Comparison of ENCODE assay signal across 26 cellular contexts in genomic region chr1:167322483-167322882, GRCh38.
DNase-seq lines count a peak whose midpoint lies in the region; ATAC-seq, FAIRE-seq and TF ChIP-seq lines count a peak whose summit lies in the region.
"Had no signal": no experiment of that assay in that cellular context is flagged by ENCODE, and none has a peak within 500 bp of the region (broad histone marks: within the 10 kb centered on the region; RNA-seq: fewer than 3 reads in every experiment).

No MANE protein-coding gene starts in this region.

- intact Hi-C loops in K562 (cut with micrococcal nuclease): no loop called here

- POLR2A ChIA-PET in K562 (lab: Yijun Ruan, JAX): no interaction called here

- H4K20me1 ChIP-seq in BLaER1: no peaks in the 10 kb centered on the region
- no peaks in the 10 kb centered on the region for H4K20me1 ChIP-seq in DND-41 (ENCODE audit: insufficient read depth, low read length)
- H4K20me1 ChIP-seq in K562 (replicated peaks; ENCODE audit: control insufficient read depth, insufficient read depth, low read length): no peaks in the 10 kb centered on the region

- no TSS peak for BruUV-seq in K562 (replicated peaks; lab: Mats Ljungman, UMichigan)

- H3K9ac ChIP-seq in BLaER1 (no peak overlapping the region), DND-41 (ENCODE audit: low read depth, low read length) (no peak overlapping the region), K562 (ENCODE audit: insufficient read depth in 1 of 2, low read depth in 2 of 2, low read length in 2 of 2) (no peak overlapping the region), liver (ENCODE audit: low read depth in 1 of 2, low read length in 2 of 2) (no peak overlapping the region)
- H3K9ac ChIP-seq: GM23248 had no signal

- no peak overlapping the region for H2AFZ ChIP-seq in DND-41 (ENCODE audit: low read depth, low read length)
- H2AFZ ChIP-seq in K562 (ENCODE audit: low read depth, low read length): no peak overlapping the region
- H2AFZ ChIP-seq: GM23248 had no signal

- H3K36me3 ChIP-seq in BLaER1: peaks cover 78% of the 10 kb centered on the region
- peaks cover 26% of the 10 kb centered on the region for H3K36me3 ChIP-seq in DND-41 (ENCODE audit: insufficient read depth, low read length)
- H3K36me3 ChIP-seq in K562 (ENCODE audit: control insufficient read depth, insufficient read depth, low read length): no peaks in the 10 kb centered on the region
- H3K36me3 ChIP-seq in liver (ENCODE audit: control insufficient read depth in 4 of 4, insufficient read depth in 3 of 4, low read depth in 1 of 4, low read length in 3 of 4): peaks cover 0 to 10% (median under 1%) of the 10 kb centered on the region in 4 donors
- H3K36me3 ChIP-seq: BE2C had no signal

- TF ChIP-seq CTCF in DND-41 (IDR thresholded peaks at IDR 0.05; ENCODE audit: borderline replicate concordance, extremely low read depth, low read length, poor library complexity, severe bottlenecking) (no peak), K562 (IDR thresholded peaks at IDR 0.05 in 2 of 3, conservative IDR thresholded peaks at IDR 0.05 in 1 of 3; ENCODE audit: insufficient read depth in 2 of 3, low read depth in 1 of 3, low read length in 3 of 3) (no peak), liver (IDR thresholded peaks at IDR 0.05; ENCODE audit: low read depth, low read length, missing input control) (no peak)

- WGBS in K562 (ENCODE audit: insufficient coverage, low coverage, missing lambda C conversion rate): 93% methylated on average over 8 of the region's 8 CpGs
- 97% methylated on average over 8 of the region's 8 CpGs for WGBS in liver

- CTCF ChIA-PET in K562 (lab: Yijun Ruan, JAX; ENCODE audit: low intra/inter-chr PET ratio): no interaction called here

- no peak for FAIRE-seq in K562 (lab: Jason Lieb, UNC)
- FAIRE-seq: A549, GM12891, GM18507, H1 had no signal

- peaks cover 7% of the 10 kb centered on the region for H3K4me1 ChIP-seq in BLaER1
- no peaks in the 10 kb centered on the region for H3K4me1 ChIP-seq in DND-41 (ENCODE audit: insufficient read depth, low read length)
- no peaks in the 10 kb centered on the region for H3K4me1 ChIP-seq in K562 (replicated peaks in 1 of 2; ENCODE audit: control insufficient read depth in 2 of 2, insufficient read depth in 2 of 2, low read length in 2 of 2)
- H3K4me1 ChIP-seq in liver (ENCODE audit: control insufficient read depth in 4 of 4, insufficient read depth in 4 of 4, low read length in 3 of 4): no peaks in the 10 kb centered on the region
- H3K4me1 ChIP-seq: A549, BE2C, Caco-2 had no signal

- TF ChIP-seq RAD21 in K562 (CRISPR knock-in tag; conservative IDR thresholded peaks at IDR 0.05 in 1 of 2, IDR thresholded peaks at IDR 0.05 in 1 of 2): no peak
- no peak for TF ChIP-seq RAD21 in liver (IDR thresholded peaks at IDR 0.05)

- H3K79me2 ChIP-seq in DND-41 (ENCODE audit: insufficient read depth, low read length) (peaks cover 21% of the 10 kb centered on the region), K562 (ENCODE audit: control insufficient read depth, insufficient read depth, low read length) (no peaks in the 10 kb centered on the region)

- in situ Hi-C loops in K562 (cut with MboI): no loop called here

- DNase-seq in DND-41 (peak; percentile 18), K562 (ENCODE audit: extremely low read depth in 1 of 4, low spot score in 3 of 4) (no peak), NK-92 (lab: John Stamatoyannopoulos, UW; ENCODE audit: unreplicated experiment) (no peak)
- no peak for DNase-seq in activated CD4-positive, CD25-positive, alpha-beta regulatory T cell treated with anti-CD3 and anti-CD28 coated beads, Interleukin-2, amount 50 U/mL, for 72 hours
- DNase-seq: 8988T; ACHN; AML-193; BE2C; Caco-2; CD4-positive, CD25-positive, alpha-beta regulatory T cell; CD8-positive, alpha-beta T cell; DMS153; EL; GDM1; GM23248; H7; HCEC 1CT had no signal

- no peaks in the 10 kb centered on the region for H3K27me3 ChIP-seq in BLaER1
- no peaks in the 10 kb centered on the region for H3K27me3 ChIP-seq in DND-41 (ENCODE audit: insufficient read depth, low read length, poor library complexity)
- no peaks in the 10 kb centered on the region for H3K27me3 ChIP-seq in K562 (ENCODE audit: control insufficient read depth in 2 of 2, insufficient read depth in 2 of 2, low read length in 2 of 2)
- no peaks in the 10 kb centered on the region for H3K27me3 ChIP-seq in liver (ENCODE audit: control insufficient read depth in 4 of 4, insufficient read depth in 4 of 4, low read length in 3 of 4)
- H3K27me3 ChIP-seq: BE2C had no signal

- H3K9me3 ChIP-seq in BLaER1: peaks cover 92% of the 10 kb centered on the region
- H3K9me3 ChIP-seq in DND-41 (ENCODE audit: insufficient read depth, low read length, severe bottlenecking): peaks cover 44% of the 10 kb centered on the region
- peaks cover 24% of the 10 kb centered on the region for H3K9me3 ChIP-seq in K562 (replicated peaks; ENCODE audit: control insufficient read depth, insufficient read depth, low read depth, low read length)
- peaks cover 10 to 37% (median 16%) of the 10 kb centered on the region in 4 donors for H3K9me3 ChIP-seq in liver (ENCODE audit: control insufficient read depth in 4 of 4, low read length in 3 of 4)
- H3K9me3 ChIP-seq: BE2C had no signal

- H3K27ac ChIP-seq in BLaER1: no peak overlapping the region
- H3K27ac ChIP-seq in DND-41 (ENCODE audit: low read length): no peak overlapping the region
- no peak overlapping the region for H3K27ac ChIP-seq in K562 (ENCODE audit: extremely low read depth, low read depth, low read length)
- H3K27ac ChIP-seq in liver (ENCODE audit: low read depth in 1 of 2, low read length in 2 of 2): no peak overlapping the region
- H3K27ac ChIP-seq: A549, C4-2B, GM23248 had no signal

- H3K4me3 ChIP-seq in BLaER1 (peak overlapping the region; percentile 36; the same call in 1 of the 2 replicates), DND-41 (ENCODE audit: low read depth in 1 of 2, low read length in 2 of 2) (0 out of 4 replicates have a peak overlapping the region, but pooled peaks of 1 of the 2 experiments have one; percentile 20), K562 (no peak overlapping the region), liver (ENCODE audit: low read depth in 1 of 3, low read length in 3 of 3) (peak overlapping the region in 2 of 3 donors; percentile 38 to 51)
- H3K4me3 ChIP-seq: A549, GM23248 had no signal

- no peaks in the 10 kb centered on the region for H3K9me1 ChIP-seq in K562 (ENCODE audit: control insufficient read depth, insufficient read depth, low read length)

- ATAC-seq in DND-41 (ENCODE audit: insufficient read depth, low read depth) (no peak), K562 (no peak), GM21723 (IDR thresholded peaks at IDR 0.05; ENCODE audit: unreplicated experiment) (no peak), HG03095 (IDR thresholded peaks at IDR 0.05; ENCODE audit: unreplicated experiment) (no peak)
- ATAC-seq: A549; CD8-positive, alpha-beta T cell had no signal

- no peak for TF ChIP-seq EP300 in K562 (IDR thresholded peaks at IDR 0.05; ENCODE audit: low read length)

- no peak for TF ChIP-seq POLR2A in K562 (conservative IDR thresholded peaks at IDR 0.05)

- H3K4me2 ChIP-seq in BLaER1 (no peak overlapping the region), DND-41 (ENCODE audit: insufficient read depth, low read length) (no peak overlapping the region), K562 (ENCODE audit: insufficient read depth, low read length) (no peak overlapping the region)
- H3K4me2 ChIP-seq: A549 had no signal

TF ChIP-seq in liver, 16 proteins besides CTCF, POLR2A, EP300 and RAD21:
- TF ChIP-seq SP1 (IDR thresholded peaks at IDR 0.05): no peak
- TF ChIP-seq, protein P1, sequence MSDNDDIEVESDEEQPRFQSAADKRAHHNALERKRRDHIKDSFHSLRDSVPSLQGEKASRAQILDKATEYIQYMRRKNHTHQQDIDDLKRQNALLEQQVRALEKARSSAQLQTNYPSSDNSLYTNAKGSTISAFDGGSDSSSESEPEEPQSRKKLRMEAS (IDR thresholded peaks at IDR 0.05): no peak
TF ChIP-seq in liver: peak in this region for 0.
